ENCODE assay signal across 34 cellular contexts in genomic region chr5:144219869-144220268, GRCh38. TPM values are rescaled to one million over a fixed set of nuclear protein-coding genes. Genes with fewer than 3 reads are reported as not detected.
"Had no signal": no experiment of that assay in that cellular context is flagged by ENCODE, and none has a peak within 500 bp of the region (broad histone marks: within the 10 kb centered on the region; RNA-seq: fewer than 3 reads in every experiment).

No MANE protein-coding gene starts in this region.

- H3K4me1 Mint-ChIP-seq: activated naive CD8-positive, alpha-beta T cell treated with anti-CD3 and anti-CD28 coated beads for 36 hours; mesothelial cell of epicardium; naive thymus-derived CD4-positive, alpha-beta T cell; stimulated activated naive B cell treated with anti-CD40 and anti-IgM and Interleukin-4, amounts not matched to agents 10 μg/mL and 1 μg/mL and 100 μg/mL, for 72 hours had no signal

- ATAC-seq: activated CD4-positive, CD25-positive, alpha-beta regulatory T cell treated with anti-CD3 and anti-CD28 coated beads, Interleukin-2, amount 50 U/mL, for 24 hours; body of pancreas; heart right ventricle; left ventricle myocardium superior; naive thymus-derived CD4-positive, alpha-beta T cell; pancreas; stimulated activated naive B cell treated with anti-CD40 and anti-IgM and Interleukin-4, amounts not matched to agents 10 μg/mL and 1 μg/mL and 100 μg/mL, for 72 hours had no signal

- H3K4me3 ChIP-seq: adrenal gland, body of pancreas, esophagus squamous epithelium, heart right ventricle, pancreas, prostate gland, smooth muscle cell, suprapubic skin, tibial nerve had no signal

- H3K27ac Mint-ChIP-seq: activated CD4-positive, alpha-beta memory T cell treated with anti-CD3 and anti-CD28 coated beads for 36 hours; activated naive CD4-positive, alpha-beta T cell treated with anti-CD3 and anti-CD28 coated beads for 36 hours; activated naive CD8-positive, alpha-beta T cell treated with anti-CD3 and anti-CD28 coated beads for 36 hours; activated T-helper 1 cell treated with anti-CD3 and anti-CD28 coated beads, Interleukin-12 subunit alpha, Interleukin-12 subunit beta, Interleukin-2, Interleukin-4 antibody, amounts not matched to agents 30 ng/mL and 10 ng/mL and 1 ng/mL, durations not matched to agents 14 hours and 24 hours and 36 hours; mesothelial cell of epicardium; naive thymus-derived CD4-positive, alpha-beta T cell; stimulated activated naive B cell treated with anti-CD40 and anti-IgM and Interleukin-4, amounts not matched to agents 10 μg/mL and 1 μg/mL and 100 μg/mL, for 72 hours; T-helper 2 cell treated with Interferon-gamma antibody and Interleukin-4, amounts not matched to agents 5 μg/mL and 100 μg/mL, for 36 hours had no signal

- H3K36me3 ChIP-seq: adrenal gland, esophagus squamous epithelium, heart right ventricle, pancreas, prostate gland, suprapubic skin, tibial nerve had no signal

- H3K9me3 Mint-ChIP-seq: activated CD4-positive, alpha-beta memory T cell treated with anti-CD3 and anti-CD28 coated beads for 36 hours; activated naive CD4-positive, alpha-beta T cell treated with anti-CD3 and anti-CD28 coated beads for 36 hours; activated naive CD8-positive, alpha-beta T cell treated with anti-CD3 and anti-CD28 coated beads for 36 hours; activated T-helper 1 cell treated with anti-CD3 and anti-CD28 coated beads, Interleukin-12 subunit alpha, Interleukin-12 subunit beta, Interleukin-2, Interleukin-4 antibody, amounts not matched to agents 30 ng/mL and 10 ng/mL and 1 ng/mL, durations not matched to agents 14 hours and 24 hours and 36 hours; mesothelial cell of epicardium; stimulated activated naive B cell treated with anti-CD40 and anti-IgM and Interleukin-4, amounts not matched to agents 10 μg/mL and 1 μg/mL and 100 μg/mL, for 72 hours; T-helper 2 cell treated with Interferon-gamma antibody and Interleukin-4, amounts not matched to agents 5 μg/mL and 100 μg/mL, for 36 hours had no signal

- H3K27me3 ChIP-seq: adrenal gland, body of pancreas, pancreas, suprapubic skin, tibial nerve had no signal

- H3K36me3 Mint-ChIP-seq: activated CD4-positive, alpha-beta memory T cell treated with anti-CD3 and anti-CD28 coated beads for 36 hours; activated naive CD8-positive, alpha-beta T cell treated with anti-CD3 and anti-CD28 coated beads for 36 hours; mesothelial cell of epicardium; stimulated activated naive B cell treated with anti-CD40 and anti-IgM and Interleukin-4, amounts not matched to agents 10 μg/mL and 1 μg/mL and 100 μg/mL, for 72 hours had no signal

- H3K4me1 ChIP-seq: adrenal gland, esophagus squamous epithelium, heart right ventricle, prostate gland, suprapubic skin, tibial nerve had no signal

- H3K4me3 Mint-ChIP-seq: activated CD4-positive, alpha-beta memory T cell treated with anti-CD3 and anti-CD28 coated beads for 36 hours; activated naive CD4-positive, alpha-beta T cell treated with anti-CD3 and anti-CD28 coated beads for 36 hours; activated naive CD8-positive, alpha-beta T cell treated with anti-CD3 and anti-CD28 coated beads for 36 hours; activated T-helper 1 cell treated with anti-CD3 and anti-CD28 coated beads, Interleukin-12 subunit alpha, Interleukin-12 subunit beta, Interleukin-2, Interleukin-4 antibody, amounts not matched to agents 30 ng/mL and 10 ng/mL and 1 ng/mL, durations not matched to agents 14 hours and 24 hours and 36 hours; mesothelial cell of epicardium; naive thymus-derived CD4-positive, alpha-beta T cell; stimulated activated naive B cell treated with anti-CD40 and anti-IgM and Interleukin-4, amounts not matched to agents 10 μg/mL and 1 μg/mL and 100 μg/mL, for 72 hours; T-helper 2 cell treated with Interferon-gamma antibody and Interleukin-4, amounts not matched to agents 5 μg/mL and 100 μg/mL, for 36 hours had no signal

- H3K9me3 ChIP-seq: adrenal gland, body of pancreas, esophagus squamous epithelium, heart right ventricle, pancreas, prostate gland, suprapubic skin, tibial nerve had no signal

- H3K27ac ChIP-seq: adrenal gland, body of pancreas, epithelial cell of prostate, esophagus squamous epithelium, heart right ventricle, pancreas, prostate gland, suprapubic skin, tibial nerve, VCaP had no signal

- DNase-seq: activated CD4-positive, alpha-beta memory T cell treated with anti-CD3 and anti-CD28 coated beads for 36 hours; activated CD4-positive, alpha-beta T cell treated with anti-CD3 and anti-CD28 coated beads for 48 hours; activated CD8-positive, alpha-beta memory T cell treated with anti-CD3 and anti-CD28 coated beads, Interleukin-2, amount 50 U/mL, for 4 hours; activated effector memory CD4-positive, alpha-beta T cell treated with anti-CD3 and anti-CD28 coated beads, Interleukin-2, amount 50 U/mL, for 16 hours; activated naive CD4-positive, alpha-beta T cell treated with anti-CD3 and anti-CD28 coated beads for 36 hours; activated naive CD8-positive, alpha-beta T cell treated with anti-CD3 and anti-CD28 coated beads for 36 hours; activated T-cell treated with anti-CD3 and anti-CD28 coated beads, Interleukin-2, amount 50 U/mL, for 1 hour; adrenal gland; aorta; body of pancreas; dermis blood vessel endothelial cell; effector CD8-positive, alpha-beta T cell; esophagus squamous epithelium; foreskin melanocyte; heart right ventricle; left ventricle myocardium superior; naive thymus-derived CD4-positive, alpha-beta T cell; nucleus accumbens; pancreas; stimulated activated CD4-positive, alpha-beta T cell treated with anti-CD3 and anti-CD28 coated beads, Interleukin-1b, Interleukin-23, amount 100 ng/mL, for 48 hours; stimulated activated CD4-positive, alpha-beta T cell treated with anti-CD3 and anti-CD28 coated beads, Interleukin-4, amount 100 ng/mL, for 4 hours; stimulated activated CD8-positive, alpha-beta memory T cell treated with anti-CD3 and anti-CD28 coated beads, Interleukin-4, amount 100 ng/mL, for 48 hours; stimulated activated naive B cell treated with anti-CD40 and anti-IgM and Interleukin-4, amounts not matched to agents 10 μg/mL and 1 μg/mL and 100 μg/mL, for 72 hours; T-helper 1 cell had no signal

RNA-seq across cellular contexts. Expression of gene KCTD16, which starts 49.2 kb away (rescaled TPM):
- total RNA-seq: activated T-helper 1 cell treated with anti-CD3 and anti-CD28 coated beads, Interleukin-12 subunit alpha, Interleukin-12 subunit beta, Interleukin-2, Interleukin-4 antibody, amounts not matched to agents 30 ng/mL and 10 ng/mL and 1 ng/mL, durations not matched to agents 14 hours and 24 hours and 36 hours; esophagus squamous epithelium; left ventricle myocardium superior had no signal
